11 cellular contexts compared by ENCODE assay signal in genomic region chr10:32960022-32960421, GRCh38. TPM values are rescaled to one million over a fixed set of nuclear protein-coding genes. Genes with fewer than 3 reads are reported as not detected.
DNase-seq lines count a peak whose midpoint lies in the region; ATAC-seq and TF ChIP-seq lines count a peak whose summit lies in the region.
"Had no signal": no experiment of that assay in that cellular context is flagged by ENCODE, and none has a peak within 500 bp of the region (broad histone marks: within the 10 kb centered on the region; RNA-seq: fewer than 3 reads in every experiment).

No MANE protein-coding gene starts in this region.

- H3K36me3 ChIP-seq in BLaER1 treated with 17β-estradiol and CSF1 and Interleukin-3, amounts not matched to agents 10 nM and 100 nM: no peaks in the 10 kb centered on the region
- no peaks in the 10 kb centered on the region for H3K36me3 ChIP-seq in HUES6 (ENCODE audit: control insufficient read depth, insufficient read depth, low read length)
- H3K36me3 ChIP-seq: adrenal gland had no signal

- DNase-seq in cardiac fibroblast (ENCODE audit: low read depth in 2 of 2): no peak
- DNase-seq in naive B cell: no peak
- DNase-seq in hippocampal formation (lab: John Stamatoyannopoulos, UW): no peak
- no peak for DNase-seq in activated CD4-positive, alpha-beta T cell treated with anti-CD3 and anti-CD28 coated beads, Interleukin-2, amount 10 ng/mL, durations not matched to agents 7 days and 5 days
- no peak for DNase-seq in COLO668 (lab: John Stamatoyannopoulos, UW; ENCODE audit: unreplicated experiment)
- DNase-seq: adrenal gland; Kasumi-1; stimulated activated CD4-positive, alpha-beta T cell treated with anti-CD3 and anti-CD28 coated beads, Interleukin-1b, Interleukin-23, amount 100 ng/mL, for 48 hours had no signal

- no peak for TF ChIP-seq CTCF in cardiac fibroblast (IDR thresholded peaks at IDR 0.05; ENCODE audit: low read depth, low read length)

- H3K4me1 Mint-ChIP-seq in naive B cell: peaks cover 21 to 34% (median 22%) of the 10 kb centered on the region in 3 donors
- H3K4me1 Mint-ChIP-seq in activated CD4-positive, alpha-beta T cell treated with anti-CD3 and anti-CD28 coated beads, Interleukin-2, amount 10 ng/mL, durations not matched to agents 7 days and 5 days: peaks cover 33% of the 10 kb centered on the region

- CTCF ChIA-PET in activated CD4-positive, alpha-beta T cell treated with anti-CD3 and anti-CD28 coated beads, Interleukin-2, amount 10 ng/mL, durations not matched to agents 7 days and 5 days (lab: Charles Lee): interaction anchor here (1.1 kb wide), 1 partner anchor 20 kb away, joined by 4 read pairs; no protein-coding TSS in a partner anchor

- peaks cover 21 to 27% (median 26%) of the 10 kb centered on the region in 11 experiments; a peak in 21 of 22 replicates for H4K20me1 ChIP-seq in BLaER1 treated with 17β-estradiol and CSF1 and Interleukin-3, amounts not matched to agents 10 nM and 100 nM

- H3K4me3 Mint-ChIP-seq in naive B cell: peak overlapping the region in 6 of 8 donors; percentile 52 to 93 (median 84)
- no peak overlapping the region for H3K4me3 Mint-ChIP-seq in activated CD4-positive, alpha-beta T cell treated with anti-CD3 and anti-CD28 coated beads, Interleukin-2, amount 10 ng/mL, durations not matched to agents 7 days and 5 days

- POLR2A ChIA-PET in activated CD4-positive, alpha-beta T cell treated with anti-CD3 and anti-CD28 coated beads, Interleukin-2, amount 10 ng/mL, durations not matched to agents 7 days and 5 days (lab: Charles Lee): no interaction called here

- peak overlapping the region in 2 of 10 experiments; percentile 96 to 99; a peak in 2 of 20 replicates for H3K4me3 ChIP-seq in BLaER1 treated with 17β-estradiol and CSF1 and Interleukin-3, amounts not matched to agents 10 nM and 100 nM
- H3K4me3 ChIP-seq in HUES6 (ENCODE audit: low read depth, low read length) (peak overlapping the region; percentile 73), cardiac fibroblast (replicated peaks in 1 of 2; ENCODE audit: low read depth in 2 of 2, low read length in 2 of 2) (peak overlapping the region; percentile 70 to 84)

- no peak for ATAC-seq in naive B cell (ENCODE audit: low read depth in 2 of 2)
- ATAC-seq in GM19324 (IDR thresholded peaks at IDR 0.05; ENCODE audit: low FRiP score, unreplicated experiment): no peak

- H3K36me3 Mint-ChIP-seq in naive B cell: no peaks in the 10 kb centered on the region
- H3K36me3 Mint-ChIP-seq in activated CD4-positive, alpha-beta T cell treated with anti-CD3 and anti-CD28 coated beads, Interleukin-2, amount 10 ng/mL, durations not matched to agents 7 days and 5 days (ENCODE audit: low read depth): peaks cover 10% of the 10 kb centered on the region

- no peak overlapping the region for H3K9ac ChIP-seq in BLaER1 treated with 17β-estradiol and CSF1 and Interleukin-3, amounts not matched to agents 10 nM and 100 nM
- peak overlapping the region; percentile 97 for H3K9ac ChIP-seq in HUES6 (ENCODE audit: low read length)

- no peak overlapping the region; a peak in 1 of 22 replicates for H3K27ac ChIP-seq in BLaER1 treated with 17β-estradiol and CSF1 and Interleukin-3, amounts not matched to agents 10 nM and 100 nM
- peak overlapping the region; percentile 98 for H3K27ac ChIP-seq in HUES6 (ENCODE audit: low read depth, low read length)

- H3K4me1 ChIP-seq in BLaER1 treated with 17β-estradiol and CSF1 and Interleukin-3, amounts not matched to agents 10 nM and 100 nM: peaks cover 39 to 68% (median 45%) of the 10 kb centered on the region in 10 experiments
- H3K4me1 ChIP-seq in HUES6 (ENCODE audit: control insufficient read depth, insufficient read depth, low read length): peaks cover 52% of the 10 kb centered on the region

- H3K27ac Mint-ChIP-seq in naive B cell: peak overlapping the region in 1 of 6 donors; percentile 92
- H3K27ac Mint-ChIP-seq in activated CD4-positive, alpha-beta T cell treated with anti-CD3 and anti-CD28 coated beads, Interleukin-2, amount 10 ng/mL, durations not matched to agents 7 days and 5 days: no peak overlapping the region

- H3K27me3 Mint-ChIP-seq in naive B cell: no peaks in the 10 kb centered on the region
- H3K27me3 Mint-ChIP-seq in activated CD4-positive, alpha-beta T cell treated with anti-CD3 and anti-CD28 coated beads, Interleukin-2, amount 10 ng/mL, durations not matched to agents 7 days and 5 days: peaks cover 11% of the 10 kb centered on the region

- no peaks in the 10 kb centered on the region for H3K9me3 Mint-ChIP-seq in naive B cell
- no peaks in the 10 kb centered on the region for H3K9me3 Mint-ChIP-seq in activated CD4-positive, alpha-beta T cell treated with anti-CD3 and anti-CD28 coated beads, Interleukin-2, amount 10 ng/mL, durations not matched to agents 7 days and 5 days

- no peaks in the 10 kb centered on the region for H3K27me3 ChIP-seq in BLaER1 treated with 17β-estradiol and CSF1 and Interleukin-3, amounts not matched to agents 10 nM and 100 nM
- no peaks in the 10 kb centered on the region for H3K27me3 ChIP-seq in HUES6 (ENCODE audit: control insufficient read depth, insufficient read depth, low read length)
- H3K27me3 ChIP-seq: adrenal gland had no signal

- no peaks in the 10 kb centered on the region for H3K9me3 ChIP-seq in BLaER1 treated with 17β-estradiol and CSF1 and Interleukin-3, amounts not matched to agents 10 nM and 100 nM (replicated peaks in 1 of 11)
- H3K9me3 ChIP-seq in HUES6 (ENCODE audit: control insufficient read depth, insufficient read depth, low read depth, low read length): no peaks in the 10 kb centered on the region
- H3K9me3 ChIP-seq: adrenal gland had no signal

- H3K4me2 ChIP-seq in BLaER1 treated with 17β-estradiol and CSF1 and Interleukin-3, amounts not matched to agents 10 nM and 100 nM: peak overlapping the region in 6 of 11 experiments; percentile 88 to 96 (median 92); a peak in 13 of 22 replicates

RNA-seq across cellular contexts. Expression of gene ITGB1, which starts 2.0 kb away (rescaled TPM):
- 10 to 100 TPM; 31.4 to 63.1 (median 39.9) TPM for polyA plus RNA-seq in naive B cell (ENCODE audit: low read depth in 6 of 6)
- 10 to 100 TPM; 89.4 to 98.4 TPM for total RNA-seq in activated CD4-positive, alpha-beta T cell treated with anti-CD3 and anti-CD28 coated beads, Interleukin-2, amount 10 ng/mL, durations not matched to agents 7 days and 5 days
